29 cellular contexts compared by ENCODE assay signal in genomic region chr1:2803931-2804627, GRCh38. TPM values are rescaled to one million over a fixed set of nuclear protein-coding genes. Genes with fewer than 3 reads are reported as not detected.
DNase-seq lines count a peak whose midpoint lies in the region; ATAC-seq and TF ChIP-seq lines count a peak whose summit lies in the region.
"Had no signal": no experiment of that assay in that cellular context is flagged by ENCODE, and none has a peak within 500 bp of the region (broad histone marks: within the 10 kb centered on the region; RNA-seq: fewer than 3 reads in every experiment).

No MANE protein-coding gene starts in this region.

- no peaks in the 10 kb centered on the region for H3K9me3 Mint-ChIP-seq in activated CD4-positive, alpha-beta T cell treated with anti-CD3 and anti-CD28 coated beads for 36 hours (ENCODE audit: low read depth)
- H3K9me3 Mint-ChIP-seq: activated naive CD4-positive, alpha-beta T cell treated with anti-CD3 and anti-CD28 coated beads, Interleukin-2, amount 50 U/mL, for 72 hours; activated T-helper 17 cell treated with anti-CD3 and anti-CD28 coated beads, Interleukin-2, amount 50 U/mL, for 72 hours; CD4-positive, CD25-positive, alpha-beta regulatory T cell; stimulated activated memory B cell treated with anti-CD40 and anti-IgM and Interleukin-4, amounts not matched to agents 10 μg/mL and 1 μg/mL and 100 μg/mL, for 72 hours had no signal

- 63 to 76% (median 74%) methylated on average over 7 to 19 of the region's 19 CpGs for WGBS in spleen, 5 donors

- H3K36me3 ChIP-seq in left lung (no peaks in the 10 kb centered on the region), spleen (no peaks in the 10 kb centered on the region)
- H3K36me3 ChIP-seq: cardiac muscle cell, Peyer's patch, prostate gland, SJSA1 had no signal

- no peaks in the 10 kb centered on the region for H3K36me3 Mint-ChIP-seq in activated CD4-positive, alpha-beta T cell treated with anti-CD3 and anti-CD28 coated beads for 36 hours (ENCODE audit: low read depth)
- H3K36me3 Mint-ChIP-seq: activated naive CD4-positive, alpha-beta T cell treated with anti-CD3 and anti-CD28 coated beads, Interleukin-2, amount 50 U/mL, for 72 hours; CD4-positive, CD25-positive, alpha-beta regulatory T cell; immature natural killer cell; stimulated activated memory B cell treated with anti-CD40 and anti-IgM and Interleukin-4, amounts not matched to agents 10 μg/mL and 1 μg/mL and 100 μg/mL, for 72 hours had no signal

- H3K4me3 ChIP-seq in left lung = no peak overlapping the region
- no peak overlapping the region for H3K4me3 ChIP-seq in spleen
- H3K4me3 ChIP-seq: A549, cardiac muscle cell, coronary artery, GM12878, Peyer's patch, prostate gland, SJSA1 had no signal

- H3K27me3 ChIP-seq in left lung (peaks cover 0 to 100% of the 10 kb centered on the region in 2 donors), spleen (replicated peaks in 1 of 7) (peaks cover 0 to 100% (median 24%) of the 10 kb centered on the region in 7 donors)
- H3K27me3 ChIP-seq: cardiac muscle cell, Peyer's patch, SJSA1 had no signal

- H3K27ac Mint-ChIP-seq in activated CD4-positive, alpha-beta T cell treated with anti-CD3 and anti-CD28 coated beads for 36 hours = no peak overlapping the region
- H3K27ac Mint-ChIP-seq: activated naive CD4-positive, alpha-beta T cell treated with anti-CD3 and anti-CD28 coated beads, Interleukin-2, amount 50 U/mL, for 72 hours; activated T-helper 17 cell treated with anti-CD3 and anti-CD28 coated beads, Interleukin-2, amount 50 U/mL, for 72 hours; CD4-positive, CD25-positive, alpha-beta regulatory T cell; HFFc6; immature natural killer cell; stimulated activated memory B cell treated with anti-CD40 and anti-IgM and Interleukin-4, amounts not matched to agents 10 μg/mL and 1 μg/mL and 100 μg/mL, for 72 hours had no signal

- CTCF ChIA-PET in activated CD4-positive, alpha-beta T cell treated with anti-CD3 and anti-CD28 coated beads for 36 hours (lab: Charles Lee) = interaction anchor here (1.0 kb wide), 1 partner anchor 17 kb away, joined by 3 read pairs; no protein-coding TSS in a partner anchor

- no peak for TF ChIP-seq POLR2A in spleen (IDR thresholded peaks at IDR 0.05)

- POLR2A ChIA-PET in activated CD4-positive, alpha-beta T cell treated with anti-CD3 and anti-CD28 coated beads for 36 hours (lab: Charles Lee) = no interaction called here

- H3K4me3 Mint-ChIP-seq in activated CD4-positive, alpha-beta T cell treated with anti-CD3 and anti-CD28 coated beads for 36 hours = no peak overlapping the region
- H3K4me3 Mint-ChIP-seq: activated T-helper 17 cell treated with anti-CD3 and anti-CD28 coated beads, Interleukin-2, amount 50 U/mL, for 72 hours; CD4-positive, CD25-positive, alpha-beta regulatory T cell; HFFc6; immature natural killer cell; stimulated activated memory B cell treated with anti-CD40 and anti-IgM and Interleukin-4, amounts not matched to agents 10 μg/mL and 1 μg/mL and 100 μg/mL, for 72 hours had no signal

- DNase-seq in activated CD4-positive, alpha-beta T cell treated with anti-CD3 and anti-CD28 coated beads for 36 hours = peak; percentile 3
- DNase-seq in activated CD4-positive, alpha-beta T cell treated with anti-CD3 and anti-CD28 coated beads for 4 hours = no peak
- DNase-seq in HT-29 (ENCODE audit: low spot score) (peak; percentile 23), left lung (peak in 1 of 2 donors; percentile 77), spleen (peak; percentile 65), SHP77 treated with DMSO at 0.1 percent for 48 hours (lab: John Stamatoyannopoulos, UW) (no peak)
- no peak for DNase-seq in stimulated activated naive CD8-positive, alpha-beta T cell treated with anti-CD3 and anti-CD28 coated beads, Interleukin-15, Interleukin-2, amounts not matched to agents 100 U/mL and 50 U/mL, for 24 hours
- DNase-seq: activated CD4-positive, alpha-beta T cell treated with anti-CD3 and anti-CD28 coated beads for 48 hours; CD4-positive, CD25-positive, alpha-beta regulatory T cell; effector CD8-positive, alpha-beta T cell; EL; GOT3; HFFc6; immature natural killer cell; KG1; NCI-H2081; Peyer's patch; T-helper 9 cell had no signal

- H3K4me1 Mint-ChIP-seq in activated CD4-positive, alpha-beta T cell treated with anti-CD3 and anti-CD28 coated beads for 36 hours = no peaks in the 10 kb centered on the region
- H3K4me1 Mint-ChIP-seq: activated T-helper 17 cell treated with anti-CD3 and anti-CD28 coated beads, Interleukin-2, amount 50 U/mL, for 72 hours; immature natural killer cell had no signal

- intact Hi-C loops in activated CD4-positive, alpha-beta T cell treated with anti-CD3 and anti-CD28 coated beads for 36 hours (cut with DNase I, micrococcal nuclease) = no loop called here
- intact Hi-C loops in left lung (cut with DNase I) = no loop called here
- intact Hi-C loops in spleen (cut with DNase I; ENCODE audit: low total_unique reads) = no loop called here

- TF ChIP-seq CTCF in left lung (IDR thresholded peaks at IDR 0.05) (no peak), spleen (IDR thresholded peaks at IDR 0.05 in 8 of 11, conservative IDR thresholded peaks at IDR 0.05 in 3 of 11) (no peak)

- H3K9me3 ChIP-seq in left lung (no peaks in the 10 kb centered on the region), spleen (no peaks in the 10 kb centered on the region)
- H3K9me3 ChIP-seq: A549, Peyer's patch, prostate gland had no signal

- no peak overlapping the region for H3K27ac ChIP-seq in left lung
- no peak overlapping the region for H3K27ac ChIP-seq in spleen
- H3K27ac ChIP-seq: A549, cardiac muscle cell, coronary artery, Peyer's patch, prostate gland, SJSA1, VCaP had no signal

- H3K27me3 Mint-ChIP-seq in activated CD4-positive, alpha-beta T cell treated with anti-CD3 and anti-CD28 coated beads for 36 hours = peaks cover 3% of the 10 kb centered on the region
- H3K27me3 Mint-ChIP-seq: CD4-positive, CD25-positive, alpha-beta regulatory T cell had no signal

- no peak for ATAC-seq in activated CD4-positive, alpha-beta T cell treated with anti-CD3 and anti-CD28 coated beads for 36 hours
- ATAC-seq in left lung = peak; percentile 8
- no peak for ATAC-seq in HG03280 (IDR thresholded peaks at IDR 0.05; ENCODE audit: unreplicated experiment)
- no peak for ATAC-seq in stimulated activated naive CD8-positive, alpha-beta T cell treated with anti-CD3 and anti-CD28 coated beads, Interleukin-15, Interleukin-2, amounts not matched to agents 100 U/mL and 50 U/mL, for 24 hours
- ATAC-seq: A549; activated naive CD4-positive, alpha-beta T cell treated with anti-CD3 and anti-CD28 coated beads, Interleukin-2, amount 50 U/mL, for 72 hours; activated T-helper 17 cell treated with anti-CD3 and anti-CD28 coated beads, Interleukin-2, amount 50 U/mL, for 72 hours; GM12878; stimulated activated memory B cell treated with anti-CD40 and anti-IgM and Interleukin-4, amounts not matched to agents 10 μg/mL and 1 μg/mL and 100 μg/mL, for 72 hours had no signal

- H3K4me1 ChIP-seq in left lung = no peaks in the 10 kb centered on the region
- no peaks in the 10 kb centered on the region for H3K4me1 ChIP-seq in spleen
- H3K4me1 ChIP-seq: A549, Peyer's patch, prostate gland, SJSA1 had no signal

RNA-seq across cellular contexts. Expression of gene TTC34, which starts 2.6 kb away (rescaled TPM):
- total RNA-seq in activated CD4-positive, alpha-beta T cell treated with anti-CD3 and anti-CD28 coated beads for 36 hours = 1 to 10 TPM; 1.3 TPM
- total RNA-seq in HT-29 (2014; rRNA removed; shearing (Covaris generic)) = 0.36 and 0.39 TPM in 2 replicates
- total RNA-seq in left lung (1 to 10 TPM in 1 of 2 donors, under 1 TPM in 1; 0.44 to 1.2 TPM), spleen (1 to 10 TPM in 6 of 7 donors, under 1 TPM in 1; 0.64 to 2.8 (median 1.8) TPM)
- polyA plus RNA-seq in spleen = under 1 TPM; 0.09 to 0.51 (median 0.13) TPM
- total RNA-seq: cardiac muscle cell had no signal
- polyA plus RNA-seq: cardiac muscle cell had no signal

Comparison
In these comparisons a context has a peak if more than half of its experiments do, and no peak if none do; other contexts are left out.
1. DNase-seq: peak in activated CD4-positive, alpha-beta T cell treated with anti-CD3 and anti-CD28 coated beads for 36 hours (single experiment), HT-29 (single experiment) and spleen (single experiment); none in activated CD4-positive, alpha-beta T cell treated with anti-CD3 and anti-CD28 coated beads for 4 hours (0 of 2), SHP77 treated with DMSO at 0.1 percent for 48 hours (single experiment) and stimulated activated naive CD8-positive, alpha-beta T cell treated with anti-CD3 and anti-CD28 coated beads, Interleukin-15, Interleukin-2, amounts not matched to agents 100 U/mL and 50 U/mL, for 24 hours (single experiment).